ENCODE assay signal across 8 cellular contexts in genomic region chr2:197433770-197434438, GRCh38. TPM values are rescaled to one million over a fixed set of nuclear protein-coding genes. Genes with fewer than 3 reads are reported as not detected.
DNase-seq lines count a peak whose midpoint lies in the region; ATAC-seq and TF ChIP-seq lines count a peak whose summit lies in the region.

No MANE protein-coding gene starts in this region.

- H3K27ac ChIP-seq in KMS-11 (peak overlapping the region; percentile 95), coronary artery (peak overlapping the region; percentile 92 to 96)
- H3K27ac ChIP-seq in naive thymus-derived CD4-positive, alpha-beta T cell (ENCODE audit: low read depth, low read length): peak overlapping the region; percentile 98

- H3K4me3 ChIP-seq in AG10803 (ENCODE audit: low read length) (peak overlapping the region; percentile 99), KMS-11 (IDR thresholded peaks at IDR 0.05; ENCODE audit: insufficient read depth, low read depth, low read length) (no peak overlapping the region), coronary artery (peak overlapping the region; percentile 83)
- peak overlapping the region; percentile 98 for H3K4me3 ChIP-seq in naive thymus-derived CD4-positive, alpha-beta T cell (ENCODE audit: low read length)

- H3K4me3 Mint-ChIP-seq in naive thymus-derived CD4-positive, alpha-beta T cell: peak overlapping the region; percentile 88 to 100 (median 98)

- peaks cover 64% of the 10 kb centered on the region for H3K79me2 ChIP-seq in KMS-11 (ENCODE audit: insufficient read depth, low read depth)

- H3K27me3 Mint-ChIP-seq in naive thymus-derived CD4-positive, alpha-beta T cell: peaks cover 0 to 3% (median 0%) of the 10 kb centered on the region in 5 donors

- H3K27me3 ChIP-seq in KMS-11 (ENCODE audit: insufficient read depth, low read depth): no peaks in the 10 kb centered on the region
- H3K27me3 ChIP-seq in naive thymus-derived CD4-positive, alpha-beta T cell (ENCODE audit: control insufficient read depth in 2 of 2, insufficient read depth in 2 of 2, low read length in 2 of 2): no peaks in the 10 kb centered on the region

- peaks cover 42 to 67% (median 56%) of the 10 kb centered on the region in 7 donors for H3K4me1 Mint-ChIP-seq in naive thymus-derived CD4-positive, alpha-beta T cell

- peak overlapping the region; percentile 98 for H3K9ac ChIP-seq in KMS-11

- CTCF ChIA-PET in naive thymus-derived CD4-positive, alpha-beta T cell (lab: Charles Lee): interaction anchor here (0.6 to 0.8 kb wide), 3 partner anchors 11 to 460 kb away, joined by 3 to 4 read pairs (median 3); no protein-coding TSS in a partner anchor

- peak overlapping the region; percentile 95 for H2AFZ ChIP-seq in KMS-11 (ENCODE audit: low read depth)

- peak overlapping the region; percentile 97 for H3K4me2 ChIP-seq in KMS-11

- peak overlapping the region; percentile 100 for H3K27ac Mint-ChIP-seq in naive thymus-derived CD4-positive, alpha-beta T cell

- peaks cover 30% of the 10 kb centered on the region for H4K20me1 ChIP-seq in KMS-11 (ENCODE audit: insufficient read depth)

- 0 out of 2 replicates have a peak, but pooled peaks cover 1% of the 10 kb centered on the region for H3K36me3 ChIP-seq in KMS-11 (ENCODE audit: insufficient read depth)
- peaks cover 0 to 10% (median 4%) of the 10 kb centered on the region in 3 experiments for H3K36me3 ChIP-seq in naive thymus-derived CD4-positive, alpha-beta T cell (ENCODE audit: control insufficient read depth in 2 of 3, insufficient read depth in 3 of 3, low read length in 3 of 3)

- no peaks in the 10 kb centered on the region for H3K9me3 ChIP-seq in naive thymus-derived CD4-positive, alpha-beta T cell (ENCODE audit: control insufficient read depth in 2 of 3, low read length in 3 of 3)

- POLR2A ChIA-PET in naive thymus-derived CD4-positive, alpha-beta T cell (lab: Charles Lee): interaction anchor here (0.7 to 9.5 kb wide), 9 partner anchors 10 to 111 kb away, joined by 3 to 176 read pairs (median 8); partner anchors contain the start of genes COQ10B, HSPD1, HSPE1 and MOB4

- intact Hi-C loops in naive thymus-derived CD4-positive, alpha-beta T cell (cut with micrococcal nuclease): loop anchor here (2.0 to 10.0 kb wide), 8 partner anchors 237 to 1259 kb away; partner anchors contain the start of genes PGAP1 (in 2 of the 2) and STK17B (in 1 of the 2)

- DNase-seq in AG10803 (ENCODE audit: low read depth) (peak; percentile 16), coronary artery (ENCODE audit: low spot score) (no peak), NCI-H1105 (lab: John Stamatoyannopoulos, UW) (no peak), UCSD-AML1 (lab: John Stamatoyannopoulos, UW; ENCODE audit: unreplicated experiment) (no peak)
- no peak for DNase-seq in naive thymus-derived CD4-positive, alpha-beta T cell
- no peak for DNase-seq in activated CD4-positive, alpha-beta T cell treated with anti-CD3 and anti-CD28 coated beads for 48 hours

- TF ChIP-seq CTCF in AG10803 (conservative IDR thresholded peaks at IDR 0.05; ENCODE audit: low read length) (no peak), KMS-11 (conservative IDR thresholded peaks at IDR 0.05; ENCODE audit: low read depth, low read length) (no peak), coronary artery (IDR thresholded peaks at IDR 0.05) (no peak)

- no peak for ATAC-seq in naive thymus-derived CD4-positive, alpha-beta T cell
- no peak for ATAC-seq in HG02973 (IDR thresholded peaks at IDR 0.05; ENCODE audit: unreplicated experiment)

- peaks cover 0 to 6% (median 0%) of the 10 kb centered on the region in 11 donors for H3K9me3 Mint-ChIP-seq in naive thymus-derived CD4-positive, alpha-beta T cell

- H3K4me1 ChIP-seq in KMS-11 (ENCODE audit: low read depth, poor library complexity, severe bottlenecking): peaks cover 52% of the 10 kb centered on the region
- peaks cover 32 to 54% of the 10 kb centered on the region in 2 donors for H3K4me1 ChIP-seq in naive thymus-derived CD4-positive, alpha-beta T cell (ENCODE audit: control insufficient read depth in 2 of 2, insufficient read depth in 2 of 2, low read length in 2 of 2)

- H3K36me3 Mint-ChIP-seq in naive thymus-derived CD4-positive, alpha-beta T cell: peaks cover 0 to 27% (median 14%) of the 10 kb centered on the region in 5 donors

RNA-seq across cellular contexts. Expression of gene SF3B1, which starts 0.9 kb away (rescaled TPM):
- total RNA-seq in naive thymus-derived CD4-positive, alpha-beta T cell: 100 to 1,000 TPM; 330 to 737 (median 528) TPM
- polyA plus RNA-seq in naive thymus-derived CD4-positive, alpha-beta T cell: 100 to 1,000 TPM; 130 to 145 TPM

RNA-seq across cellular contexts. Expression of gene COQ10B, which starts 19.4 kb away (rescaled TPM):
- total RNA-seq in naive thymus-derived CD4-positive, alpha-beta T cell: 10 to 100 TPM; 22.9 to 57.2 (median 30.5) TPM
- polyA plus RNA-seq in naive thymus-derived CD4-positive, alpha-beta T cell: 10 to 100 TPM; 31.9 to 54.9 TPM
